In genomic region chr17:15929941-15930340, GRCh38 we compare ENCODE assay signal across 20 cellular contexts.
"Had no signal": no experiment of that assay in that cellular context is flagged by ENCODE, and none has a peak within 500 bp of the region (broad histone marks: within the 10 kb centered on the region; RNA-seq: fewer than 3 reads in every experiment).

No MANE protein-coding gene starts in this region.

- H3K9ac ChIP-seq: KMS-11, SK-N-SH had no signal

- DNase-seq: NCI-H1048, NCI-H1105, NCI-H1417 treated with DMSO at 0.1 percent for 48 hours, NCI-H146, NCI-H1694 treated with DMSO at 0.1 percent for 48 hours, NCI-H1930, NCI-H2081, NCI-H2107, NCI-H2227 treated with DMSO at 0.1 percent for 48 hours, NCI-H524, NCI-H748 treated with DMSO at 0.1 percent for 48 hours, PC-3, SHP77, SK-N-SH, SW 1271 had no signal

- H3K9me3 Mint-ChIP-seq: IgD-negative memory B cell had no signal

- H3K27ac ChIP-seq: KMS-11, RWPE1 had no signal

- ATAC-seq: K562, Panc1, PC-3 had no signal

- FAIRE-seq: K562 had no signal

- H3K9me3 ChIP-seq: SK-N-SH had no signal

- H3K4me3 ChIP-seq: K562 had no signal

- H3K4me3 Mint-ChIP-seq: IgD-negative memory B cell had no signal
